ENCODE assay signal across 13 cellular contexts in the genomic region with DNA sequence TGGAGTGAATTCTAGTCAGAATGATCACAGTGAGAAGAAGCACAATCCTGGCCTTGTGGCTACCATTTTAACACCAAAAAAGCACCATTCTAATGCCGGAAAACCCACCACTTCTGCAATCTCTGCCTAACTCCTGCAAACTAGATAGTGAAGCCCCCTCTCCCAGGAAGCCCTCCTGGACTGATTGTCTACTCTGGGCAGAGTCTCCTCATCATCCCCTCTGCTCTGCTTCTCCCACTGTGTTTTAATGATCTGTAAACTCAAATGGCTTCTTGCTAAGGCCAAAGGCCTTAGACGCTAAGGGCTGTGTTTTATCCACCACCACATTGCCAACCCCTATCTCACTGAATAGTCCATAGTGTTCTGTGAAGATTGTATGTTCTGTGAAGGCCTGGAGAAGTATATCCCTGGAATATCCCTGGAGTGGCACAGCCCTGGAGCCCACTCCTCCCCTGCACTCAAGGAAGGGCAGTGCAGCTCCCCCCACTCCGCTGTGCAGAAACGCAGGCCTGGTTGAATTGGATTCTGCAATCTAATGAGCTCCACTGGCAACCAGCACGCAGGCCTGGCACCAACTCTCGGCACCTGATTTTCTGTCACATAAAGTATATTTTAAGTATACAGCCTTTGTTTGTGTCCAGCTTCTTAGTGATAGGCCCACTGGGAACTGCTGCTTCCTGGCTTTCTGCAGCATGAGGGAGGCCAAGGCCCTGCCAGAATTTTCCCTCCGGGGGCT.
"Had no signal": no experiment of that assay in that cellular context is flagged by ENCODE, and none has a peak within 500 bp of the region (broad histone marks: within the 10 kb centered on the region; RNA-seq: fewer than 3 reads in every experiment).

No MANE protein-coding gene starts in this region.

- ATAC-seq: natural killer cell treated with Interleukin-12 subunit alpha and Interleukin-12 subunit beta and Interleukin-15 and Interleukin-18, amount 100 ng/mL, for 72 hours; sciatic nerve; stimulated activated naive CD8-positive, alpha-beta T cell treated with anti-CD3 and anti-CD28 coated beads, Interleukin-15, amount 100 ng/mL, for 72 hours had no signal

- H3K4me3 Mint-ChIP-seq: activated CD4-positive, alpha-beta memory T cell treated with anti-CD3 and anti-CD28 coated beads, Interleukin-2, amount 10 ng/mL, durations not matched to agents 7 days and 5 days; activated naive CD8-positive, alpha-beta T cell treated with anti-CD3 and anti-CD28 coated beads, Interleukin-2, amount 10 ng/mL, durations not matched to agents 7 days and 5 days; memory B cell; natural killer cell treated with Interleukin-12 subunit alpha and Interleukin-12 subunit beta and Interleukin-15 and Interleukin-18, amount 100 ng/mL, for 72 hours; stimulated activated naive CD8-positive, alpha-beta T cell treated with anti-CD3 and anti-CD28 coated beads, Interleukin-15, amount 100 ng/mL, for 72 hours had no signal

- H3K4me1 Mint-ChIP-seq: activated CD4-positive, alpha-beta memory T cell treated with anti-CD3 and anti-CD28 coated beads, Interleukin-2, amount 10 ng/mL, durations not matched to agents 7 days and 5 days; activated naive CD8-positive, alpha-beta T cell treated with anti-CD3 and anti-CD28 coated beads, Interleukin-2, amount 10 ng/mL, durations not matched to agents 7 days and 5 days; memory B cell; stimulated activated naive CD8-positive, alpha-beta T cell treated with anti-CD3 and anti-CD28 coated beads, Interleukin-15, amount 100 ng/mL, for 72 hours had no signal

- DNase-seq: activated CD4-positive, alpha-beta memory T cell treated with anti-CD3 and anti-CD28 coated beads, Interleukin-2, amount 10 ng/mL, durations not matched to agents 7 days and 5 days; activated CD4-positive, alpha-beta T cell treated with anti-CD3 and anti-CD28 coated beads for 4 hours; activated gamma-delta T cell treated with Interleukin-2 at 50 U/mL for 16 hours; activated naive CD8-positive, alpha-beta T cell treated with anti-CD3 and anti-CD28 coated beads, Interleukin-2, amount 10 ng/mL, durations not matched to agents 7 days and 5 days; SIG-M5; stimulated activated CD4-positive, alpha-beta T cell treated with anti-CD3 and anti-CD28 coated beads, Interleukin-1b, Interleukin-23, amount 100 ng/mL, for 48 hours; stimulated activated naive CD8-positive, alpha-beta T cell treated with anti-CD3 and anti-CD28 coated beads, Interleukin-15, amount 100 ng/mL, for 72 hours; T-helper 2 cell had no signal

- H3K27ac Mint-ChIP-seq: activated CD4-positive, alpha-beta memory T cell treated with anti-CD3 and anti-CD28 coated beads, Interleukin-2, amount 10 ng/mL, durations not matched to agents 7 days and 5 days; activated naive CD8-positive, alpha-beta T cell treated with anti-CD3 and anti-CD28 coated beads, Interleukin-2, amount 10 ng/mL, durations not matched to agents 7 days and 5 days; memory B cell; natural killer cell treated with Interleukin-12 subunit alpha and Interleukin-12 subunit beta and Interleukin-15 and Interleukin-18, amount 100 ng/mL, for 72 hours; stimulated activated naive CD8-positive, alpha-beta T cell treated with anti-CD3 and anti-CD28 coated beads, Interleukin-15, amount 100 ng/mL, for 72 hours had no signal

- FAIRE-seq: endometrium had no signal

- H3K36me3 Mint-ChIP-seq: activated naive CD8-positive, alpha-beta T cell treated with anti-CD3 and anti-CD28 coated beads, Interleukin-2, amount 10 ng/mL, durations not matched to agents 7 days and 5 days; memory B cell; natural killer cell treated with Interleukin-12 subunit alpha and Interleukin-12 subunit beta and Interleukin-15 and Interleukin-18, amount 100 ng/mL, for 72 hours had no signal

- H3K27me3 Mint-ChIP-seq: activated CD4-positive, alpha-beta memory T cell treated with anti-CD3 and anti-CD28 coated beads, Interleukin-2, amount 10 ng/mL, durations not matched to agents 7 days and 5 days; activated naive CD8-positive, alpha-beta T cell treated with anti-CD3 and anti-CD28 coated beads, Interleukin-2, amount 10 ng/mL, durations not matched to agents 7 days and 5 days; natural killer cell treated with Interleukin-12 subunit alpha and Interleukin-12 subunit beta and Interleukin-15 and Interleukin-18, amount 100 ng/mL, for 72 hours; stimulated activated naive CD8-positive, alpha-beta T cell treated with anti-CD3 and anti-CD28 coated beads, Interleukin-15, amount 100 ng/mL, for 72 hours had no signal

- H3K27ac ChIP-seq: prostate gland had no signal

- H3K9me3 Mint-ChIP-seq: activated CD4-positive, alpha-beta memory T cell treated with anti-CD3 and anti-CD28 coated beads, Interleukin-2, amount 10 ng/mL, durations not matched to agents 7 days and 5 days; activated naive CD8-positive, alpha-beta T cell treated with anti-CD3 and anti-CD28 coated beads, Interleukin-2, amount 10 ng/mL, durations not matched to agents 7 days and 5 days; memory B cell; natural killer cell treated with Interleukin-12 subunit alpha and Interleukin-12 subunit beta and Interleukin-15 and Interleukin-18, amount 100 ng/mL, for 72 hours; stimulated activated naive CD8-positive, alpha-beta T cell treated with anti-CD3 and anti-CD28 coated beads, Interleukin-15, amount 100 ng/mL, for 72 hours had no signal
